Comparison of ENCODE assay signal across 1 cellular context in the genomic region with DNA sequence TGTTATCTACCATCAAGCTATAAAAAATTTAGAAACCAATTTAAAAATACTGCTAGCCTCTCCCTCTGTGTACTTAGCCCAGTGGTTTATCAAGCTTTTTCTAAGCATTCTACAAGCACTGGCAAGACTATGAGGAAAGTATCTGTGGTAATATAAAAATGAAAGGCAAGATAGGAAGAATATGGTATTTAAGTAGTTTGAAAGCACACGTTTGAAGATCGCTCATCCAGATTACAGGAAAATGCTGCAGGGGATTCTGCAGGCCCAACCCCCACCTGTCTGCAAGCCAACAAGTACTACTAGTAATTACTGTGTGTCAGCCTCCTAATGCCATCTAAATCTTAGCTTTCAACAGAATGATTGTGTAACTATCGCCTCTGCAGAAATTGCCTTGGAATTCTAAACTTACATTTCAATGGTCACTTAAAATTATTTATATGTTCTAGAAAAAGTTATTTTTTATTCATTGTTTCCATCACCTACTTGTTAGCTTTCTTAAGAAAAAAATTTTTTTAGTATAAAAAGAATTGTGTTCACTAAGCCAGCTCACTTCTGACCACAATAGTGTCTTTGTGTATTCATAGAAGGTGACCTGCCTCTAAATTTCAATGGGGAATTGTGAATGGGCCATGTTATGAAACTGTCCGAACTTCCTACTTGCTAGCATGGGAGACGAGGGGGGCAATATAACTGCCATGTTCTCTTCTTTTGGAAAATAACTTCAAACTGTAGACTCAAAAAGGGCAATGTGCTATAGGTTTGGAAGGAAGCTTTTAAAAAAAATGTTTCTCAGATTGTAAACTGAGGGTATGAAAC.
TF ChIP-seq lines count a peak whose summit lies in the region.

No MANE protein-coding gene starts in this region.

TF ChIP-seq in GM23338, 12 proteins besides CTCF, POLR2A, EP300 and RAD21 (continued from another document):
- TF ChIP-seq, protein P1, sequence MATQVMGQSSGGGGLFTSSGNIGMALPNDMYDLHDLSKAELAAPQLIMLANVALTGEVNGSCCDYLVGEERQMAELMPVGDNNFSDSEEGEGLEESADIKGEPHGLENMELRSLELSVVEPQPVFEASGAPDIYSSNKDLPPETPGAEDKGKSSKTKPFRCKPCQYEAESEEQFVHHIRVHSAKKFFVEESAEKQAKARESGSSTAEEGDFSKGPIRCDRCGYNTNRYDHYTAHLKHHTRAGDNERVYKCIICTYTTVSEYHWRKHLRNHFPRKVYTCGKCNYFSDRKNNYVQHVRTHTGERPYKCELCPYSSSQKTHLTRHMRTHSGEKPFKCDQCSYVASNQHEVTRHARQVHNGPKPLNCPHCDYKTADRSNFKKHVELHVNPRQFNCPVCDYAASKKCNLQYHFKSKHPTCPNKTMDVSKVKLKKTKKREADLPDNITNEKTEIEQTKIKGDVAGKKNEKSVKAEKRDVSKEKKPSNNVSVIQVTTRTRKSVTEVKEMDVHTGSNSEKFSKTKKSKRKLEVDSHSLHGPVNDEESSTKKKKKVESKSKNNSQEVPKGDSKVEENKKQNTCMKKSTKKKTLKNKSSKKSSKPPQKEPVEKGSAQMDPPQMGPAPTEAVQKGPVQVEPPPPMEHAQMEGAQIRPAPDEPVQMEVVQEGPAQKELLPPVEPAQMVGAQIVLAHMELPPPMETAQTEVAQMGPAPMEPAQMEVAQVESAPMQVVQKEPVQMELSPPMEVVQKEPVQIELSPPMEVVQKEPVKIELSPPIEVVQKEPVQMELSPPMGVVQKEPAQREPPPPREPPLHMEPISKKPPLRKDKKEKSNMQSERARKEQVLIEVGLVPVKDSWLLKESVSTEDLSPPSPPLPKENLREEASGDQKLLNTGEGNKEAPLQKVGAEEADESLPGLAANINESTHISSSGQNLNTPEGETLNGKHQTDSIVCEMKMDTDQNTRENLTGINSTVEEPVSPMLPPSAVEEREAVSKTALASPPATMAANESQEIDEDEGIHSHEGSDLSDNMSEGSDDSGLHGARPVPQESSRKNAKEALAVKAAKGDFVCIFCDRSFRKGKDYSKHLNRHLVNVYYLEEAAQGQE (IDR thresholded peaks at IDR 0.05; ENCODE audit: unreplicated experiment), result no peak
- TF ChIP-seq, protein P2, sequence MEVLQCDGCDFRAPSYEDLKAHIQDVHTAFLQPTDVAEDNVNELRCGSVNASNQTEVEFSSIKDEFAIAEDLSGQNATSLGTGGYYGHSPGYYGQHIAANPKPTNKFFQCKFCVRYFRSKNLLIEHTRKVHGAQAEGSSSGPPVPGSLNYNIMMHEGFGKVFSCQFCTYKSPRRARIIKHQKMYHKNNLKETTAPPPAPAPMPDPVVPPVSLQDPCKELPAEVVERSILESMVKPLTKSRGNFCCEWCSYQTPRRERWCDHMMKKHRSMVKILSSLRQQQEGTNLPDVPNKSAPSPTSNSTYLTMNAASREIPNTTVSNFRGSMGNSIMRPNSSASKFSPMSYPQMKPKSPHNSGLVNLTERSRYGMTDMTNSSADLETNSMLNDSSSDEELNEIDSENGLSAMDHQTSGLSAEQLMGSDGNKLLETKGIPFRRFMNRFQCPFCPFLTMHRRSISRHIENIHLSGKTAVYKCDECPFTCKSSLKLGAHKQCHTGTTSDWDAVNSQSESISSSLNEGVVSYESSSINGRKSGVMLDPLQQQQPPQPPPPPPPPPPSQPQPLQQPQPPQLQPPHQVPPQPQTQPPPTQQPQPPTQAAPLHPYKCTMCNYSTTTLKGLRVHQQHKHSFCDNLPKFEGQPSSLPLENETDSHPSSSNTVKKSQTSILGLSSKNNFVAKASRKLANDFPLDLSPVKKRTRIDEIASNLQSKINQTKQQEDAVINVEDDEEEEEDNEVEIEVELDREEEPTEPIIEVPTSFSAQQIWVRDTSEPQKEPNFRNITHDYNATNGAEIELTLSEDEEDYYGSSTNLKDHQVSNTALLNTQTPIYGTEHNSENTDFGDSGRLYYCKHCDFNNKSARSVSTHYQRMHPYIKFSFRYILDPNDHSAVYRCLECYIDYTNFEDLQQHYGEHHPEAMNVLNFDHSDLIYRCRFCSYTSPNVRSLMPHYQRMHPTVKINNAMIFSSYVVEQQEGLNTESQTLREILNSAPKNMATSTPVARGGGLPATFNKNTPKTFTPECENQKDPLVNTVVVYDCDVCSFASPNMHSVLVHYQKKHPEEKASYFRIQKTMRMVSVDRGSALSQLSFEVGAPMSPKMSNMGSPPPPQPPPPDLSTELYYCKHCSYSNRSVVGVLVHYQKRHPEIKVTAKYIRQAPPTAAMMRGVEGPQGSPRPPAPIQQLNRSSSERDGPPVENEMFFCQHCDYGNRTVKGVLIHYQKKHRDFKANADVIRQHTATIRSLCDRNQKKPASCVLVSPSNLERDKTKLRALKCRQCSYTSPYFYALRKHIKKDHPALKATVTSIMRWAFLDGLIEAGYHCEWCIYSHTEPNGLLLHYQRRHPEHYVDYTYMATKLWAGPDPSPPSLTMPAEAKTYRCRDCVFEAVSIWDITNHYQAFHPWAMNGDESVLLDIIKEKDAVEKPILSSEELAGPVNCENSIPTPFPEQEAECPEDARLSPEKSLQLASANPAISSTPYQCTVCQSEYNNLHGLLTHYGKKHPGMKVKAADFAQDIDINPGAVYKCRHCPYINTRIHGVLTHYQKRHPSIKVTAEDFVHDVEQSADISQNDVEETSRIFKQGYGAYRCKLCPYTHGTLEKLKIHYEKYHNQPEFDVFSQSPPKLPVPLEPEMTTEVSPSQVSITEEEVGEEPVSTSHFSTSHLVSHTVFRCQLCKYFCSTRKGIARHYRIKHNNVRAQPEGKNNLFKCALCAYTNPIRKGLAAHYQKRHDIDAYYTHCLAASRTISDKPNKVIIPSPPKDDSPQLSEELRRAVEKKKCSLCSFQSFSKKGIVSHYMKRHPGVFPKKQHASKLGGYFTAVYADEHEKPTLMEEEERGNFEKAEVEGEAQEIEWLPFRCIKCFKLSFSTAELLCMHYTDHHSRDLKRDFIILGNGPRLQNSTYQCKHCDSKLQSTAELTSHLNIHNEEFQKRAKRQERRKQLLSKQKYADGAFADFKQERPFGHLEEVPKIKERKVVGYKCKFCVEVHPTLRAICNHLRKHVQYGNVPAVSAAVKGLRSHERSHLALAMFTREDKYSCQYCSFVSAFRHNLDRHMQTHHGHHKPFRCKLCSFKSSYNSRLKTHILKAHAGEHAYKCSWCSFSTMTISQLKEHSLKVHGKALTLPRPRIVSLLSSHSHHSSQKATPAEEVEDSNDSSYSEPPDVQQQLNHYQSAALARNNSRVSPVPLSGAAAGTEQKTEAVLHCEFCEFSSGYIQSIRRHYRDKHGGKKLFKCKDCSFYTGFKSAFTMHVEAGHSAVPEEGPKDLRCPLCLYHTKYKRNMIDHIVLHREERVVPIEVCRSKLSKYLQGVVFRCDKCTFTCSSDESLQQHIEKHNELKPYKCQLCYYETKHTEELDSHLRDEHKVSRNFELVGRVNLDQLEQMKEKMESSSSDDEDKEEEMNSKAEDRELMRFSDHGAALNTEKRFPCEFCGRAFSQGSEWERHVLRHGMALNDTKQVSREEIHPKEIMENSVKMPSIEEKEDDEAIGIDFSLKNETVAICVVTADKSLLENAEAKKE (CRISPR knock-in tag; IDR thresholded peaks at IDR 0.05), result no peak
TF ChIP-seq in GM23338: peak in this region for 0.
